ENCODE assay signal across 18 cellular contexts in the genomic region with DNA sequence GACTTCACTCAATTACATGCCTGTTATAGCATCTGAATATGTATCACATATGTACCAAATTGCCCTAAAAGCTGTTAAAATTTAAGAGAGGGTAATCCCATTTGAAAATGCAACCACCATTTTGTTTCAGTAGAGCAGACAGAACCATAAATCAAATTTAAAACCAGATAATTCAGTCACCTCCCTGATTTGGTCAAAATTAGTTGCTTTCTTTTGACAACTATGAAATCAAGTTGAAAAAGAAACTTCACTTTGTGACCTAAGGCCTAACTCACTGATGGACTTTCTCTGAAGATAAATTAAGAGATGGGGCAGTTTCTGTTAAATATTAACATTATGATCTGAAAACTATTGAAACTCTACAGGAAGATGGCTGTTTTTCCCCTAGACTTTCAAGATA. TPM values are rescaled to one million over a fixed set of nuclear protein-coding genes. Genes with fewer than 3 reads are reported as not detected.
A peak's percentile ranks its signal among the peaks of the same experiment; 100 is the strongest.
DNase-seq lines count a peak whose midpoint lies in the region; ATAC-seq and TF ChIP-seq lines count a peak whose summit lies in the region.
"Had no signal": no experiment of that assay in that cellular context is flagged by ENCODE, and none has a peak within 500 bp of the region (broad histone marks: within the 10 kb centered on the region; RNA-seq: fewer than 3 reads in every experiment).

No MANE protein-coding gene starts in this region.

- DNase-seq in SK-N-SH (no peak), hepatocyte (ENCODE audit: low spot score) (no peak), DMS153 (lab: John Stamatoyannopoulos, UW) (no peak), Kasumi-1 (lab: John Stamatoyannopoulos, UW) (no peak)
- no peak for DNase-seq in T-helper 2 cell treated with Interferon-gamma antibody and Interleukin-4, amounts not matched to agents 5 μg/mL and 100 μg/mL, for 36 hours (ENCODE audit: low spot score)
- DNase-seq: COR-L47, NCI-H1092, NCI-H1694, NCI-H69, PC-9 had no signal

- H3K27ac Mint-ChIP-seq in T-helper 2 cell treated with Interferon-gamma antibody and Interleukin-4, amounts not matched to agents 5 μg/mL and 100 μg/mL, for 36 hours: no peak overlapping the region

- H3K4me3 Mint-ChIP-seq in T-helper 2 cell treated with Interferon-gamma antibody and Interleukin-4, amounts not matched to agents 5 μg/mL and 100 μg/mL, for 36 hours: no peak overlapping the region
- H3K4me3 Mint-ChIP-seq: GM23338 had no signal

- no peaks in the 10 kb centered on the region for H3K27me3 Mint-ChIP-seq in T-helper 2 cell treated with Interferon-gamma antibody and Interleukin-4, amounts not matched to agents 5 μg/mL and 100 μg/mL, for 36 hours (ENCODE audit: low read depth)

- peaks cover 5% of the 10 kb centered on the region for H3K4me1 Mint-ChIP-seq in T-helper 2 cell treated with Interferon-gamma antibody and Interleukin-4, amounts not matched to agents 5 μg/mL and 100 μg/mL, for 36 hours (ENCODE audit: low read depth)
- H3K4me1 Mint-ChIP-seq: GM23338 had no signal

- no peak overlapping the region for H3K4me3 ChIP-seq in SK-N-SH (ENCODE audit: low read depth in 2 of 2, low read length in 1 of 2)
- no peak overlapping the region for H3K4me3 ChIP-seq in hepatocyte
- no peak overlapping the region for H3K4me3 ChIP-seq in skeletal muscle tissue (ENCODE audit: low read length in 3 of 3)
- H3K4me3 ChIP-seq: GM23338, K562, PC-9 had no signal

- no peaks in the 10 kb centered on the region for H3K9me3 ChIP-seq in SK-N-SH
- H3K9me3 ChIP-seq in hepatocyte (ENCODE audit: low read depth): no peaks in the 10 kb centered on the region
- H3K9me3 ChIP-seq in skeletal muscle tissue (ENCODE audit: control insufficient read depth in 3 of 3, low read length in 3 of 3): no peaks in the 10 kb centered on the region

- CTCF ChIA-PET in SK-N-SH (lab: Yijun Ruan, JAX): no interaction called here

- peaks cover 41% of the 10 kb centered on the region for H3K36me3 Mint-ChIP-seq in T-helper 2 cell treated with Interferon-gamma antibody and Interleukin-4, amounts not matched to agents 5 μg/mL and 100 μg/mL, for 36 hours (ENCODE audit: low read depth)

- no peak for TF ChIP-seq RAD21 in SK-N-SH (IDR thresholded peaks at IDR 0.05; ENCODE audit: low read length)

- H3K27me3 ChIP-seq in SK-N-SH (ENCODE audit: insufficient read depth) (no peaks in the 10 kb centered on the region), hepatocyte (no peaks in the 10 kb centered on the region), skeletal muscle tissue (ENCODE audit: control insufficient read depth in 3 of 3, insufficient read depth in 3 of 3, low read length in 3 of 3) (no peaks in the 10 kb centered on the region)

- ATAC-seq in SK-N-SH treated with all-trans-retinoic acid at 6 μM for 48 hours (no peak), HG03460 (IDR thresholded peaks at IDR 0.05; ENCODE audit: unreplicated experiment) (peak; percentile 53)
- ATAC-seq: GM23338, K562 had no signal

- H3K27ac ChIP-seq in SK-N-SH (ENCODE audit: low read depth in 2 of 2, low read length in 1 of 2) (peak overlapping the region; percentile 51 to 78; a peak in 3 of 4 replicates), hepatocyte (peak overlapping the region; percentile 59), skeletal muscle tissue (ENCODE audit: low read depth, low read length) (peak overlapping the region; percentile 19)
- H3K27ac ChIP-seq: 22Rv1, C4-2B, HL-60, PC-9 had no signal

- H3F3A ChIP-seq in SK-N-SH (replicated peaks; ENCODE audit: insufficient read depth): peaks cover 30% of the 10 kb centered on the region

- TF ChIP-seq CTCF in SK-N-SH (IDR thresholded peaks at IDR 0.05) (no peak), hepatocyte (IDR thresholded peaks at IDR 0.05; ENCODE audit: poor library complexity) (no peak)

- H3K9ac ChIP-seq in SK-N-SH (no peak overlapping the region), skeletal muscle tissue (ENCODE audit: low read depth in 1 of 3, low read length in 3 of 3) (no peak overlapping the region)

- H3K79me2 ChIP-seq in SK-N-SH (ENCODE audit: insufficient read depth) (peaks cover 80% of the 10 kb centered on the region), hepatocyte (peaks cover 45% of the 10 kb centered on the region)

- TF ChIP-seq EP300 in SK-N-SH (IDR thresholded peaks at IDR 0.05; ENCODE audit: borderline replicate concordance in 1 of 2, low read depth in 1 of 2, low read length in 1 of 2): no peak

- H3K9me2 ChIP-seq in SK-N-SH (no peaks in the 10 kb centered on the region), hepatocyte (replicated peaks; ENCODE audit: insufficient read depth) (no peaks in the 10 kb centered on the region)

- H3K36me3 ChIP-seq in SK-N-SH (replicated peaks in 1 of 2; ENCODE audit: control insufficient read depth in 1 of 2, insufficient read depth in 2 of 2, low read length in 1 of 2) (peaks cover 71 to 76% of the 10 kb centered on the region in 2 experiments), hepatocyte (replicated peaks; ENCODE audit: insufficient read depth, low read depth) (no peaks in the 10 kb centered on the region), skeletal muscle tissue (ENCODE audit: control insufficient read depth in 3 of 3, insufficient read depth in 3 of 3, low read length in 3 of 3) (peaks cover 4 to 32% (median 23%) of the 10 kb centered on the region in 3 donors)

- POLR2A ChIA-PET in SK-N-SH (lab: Yijun Ruan, JAX): no interaction called here

- H4K20me1 ChIP-seq in SK-N-SH (ENCODE audit: insufficient read depth) (no peaks in the 10 kb centered on the region), hepatocyte (ENCODE audit: insufficient read depth, poor library complexity, severe bottlenecking) (no peaks in the 10 kb centered on the region)

- H3K4me2 ChIP-seq in SK-N-SH: no peak overlapping the region
- peak overlapping the region; percentile 20 for H3K4me2 ChIP-seq in hepatocyte
- H3K4me2 ChIP-seq: GM23338, PC-9 had no signal

- H3K4me1 ChIP-seq in SK-N-SH (ENCODE audit: control insufficient read depth in 1 of 2, insufficient read depth in 2 of 2, low read depth in 1 of 2, low read length in 1 of 2): peaks cover under 1 to 19% of the 10 kb centered on the region in 2 experiments; a peak in 3 of 4 replicates
- no peaks in the 10 kb centered on the region for H3K4me1 ChIP-seq in hepatocyte (ENCODE audit: insufficient read depth)
- H3K4me1 ChIP-seq in skeletal muscle tissue (ENCODE audit: control insufficient read depth in 3 of 3, insufficient read depth in 3 of 3, low read length in 3 of 3): peaks cover 4 to 15% (median 8%) of the 10 kb centered on the region in 3 donors

- H3K9me3 Mint-ChIP-seq in T-helper 2 cell treated with Interferon-gamma antibody and Interleukin-4, amounts not matched to agents 5 μg/mL and 100 μg/mL, for 36 hours: no peaks in the 10 kb centered on the region
- H3K9me3 Mint-ChIP-seq: GM23338 had no signal

- H2AFZ ChIP-seq in SK-N-SH (ENCODE audit: low read depth) (no peak overlapping the region), hepatocyte (no peak overlapping the region)
- H2AFZ ChIP-seq: GM23338, PC-9 had no signal

TF ChIP-seq in SK-N-SH, 30 proteins besides CTCF, POLR2A, EP300 and RAD21:
- TF ChIP-seq MXI1 (IDR thresholded peaks at IDR 0.05; ENCODE audit: low read depth, low read length) (no peak), TCF12 (IDR thresholded peaks at IDR 0.05) (no peak), FOXM1 (IDR thresholded peaks at IDR 0.05; ENCODE audit: low read depth) (no peak), YY1 (IDR thresholded peaks at IDR 0.05; ENCODE audit: low read depth) (no peak)
- TF ChIP-seq, protein P1, sequence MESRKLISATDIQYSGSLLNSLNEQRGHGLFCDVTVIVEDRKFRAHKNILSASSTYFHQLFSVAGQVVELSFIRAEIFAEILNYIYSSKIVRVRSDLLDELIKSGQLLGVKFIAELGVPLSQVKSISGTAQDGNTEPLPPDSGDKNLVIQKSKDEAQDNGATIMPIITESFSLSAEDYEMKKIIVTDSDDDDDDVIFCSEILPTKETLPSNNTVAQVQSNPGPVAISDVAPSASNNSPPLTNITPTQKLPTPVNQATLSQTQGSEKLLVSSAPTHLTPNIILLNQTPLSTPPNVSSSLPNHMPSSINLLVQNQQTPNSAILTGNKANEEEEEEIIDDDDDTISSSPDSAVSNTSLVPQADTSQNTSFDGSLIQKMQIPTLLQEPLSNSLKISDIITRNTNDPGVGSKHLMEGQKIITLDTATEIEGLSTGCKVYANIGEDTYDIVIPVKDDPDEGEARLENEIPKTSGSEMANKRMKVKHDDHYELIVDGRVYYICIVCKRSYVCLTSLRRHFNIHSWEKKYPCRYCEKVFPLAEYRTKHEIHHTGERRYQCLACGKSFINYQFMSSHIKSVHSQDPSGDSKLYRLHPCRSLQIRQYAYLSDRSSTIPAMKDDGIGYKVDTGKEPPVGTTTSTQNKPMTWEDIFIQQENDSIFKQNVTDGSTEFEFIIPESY (IDR thresholded peaks at IDR 0.05; ENCODE audit: borderline replicate concordance, low read depth): no peak

TF ChIP-seq in SK-N-SH treated with all-trans-retinoic acid at 6 μM for 48 hours, 23 proteins besides CTCF, POLR2A, EP300 and RAD21:
- TF ChIP-seq, protein P2, sequence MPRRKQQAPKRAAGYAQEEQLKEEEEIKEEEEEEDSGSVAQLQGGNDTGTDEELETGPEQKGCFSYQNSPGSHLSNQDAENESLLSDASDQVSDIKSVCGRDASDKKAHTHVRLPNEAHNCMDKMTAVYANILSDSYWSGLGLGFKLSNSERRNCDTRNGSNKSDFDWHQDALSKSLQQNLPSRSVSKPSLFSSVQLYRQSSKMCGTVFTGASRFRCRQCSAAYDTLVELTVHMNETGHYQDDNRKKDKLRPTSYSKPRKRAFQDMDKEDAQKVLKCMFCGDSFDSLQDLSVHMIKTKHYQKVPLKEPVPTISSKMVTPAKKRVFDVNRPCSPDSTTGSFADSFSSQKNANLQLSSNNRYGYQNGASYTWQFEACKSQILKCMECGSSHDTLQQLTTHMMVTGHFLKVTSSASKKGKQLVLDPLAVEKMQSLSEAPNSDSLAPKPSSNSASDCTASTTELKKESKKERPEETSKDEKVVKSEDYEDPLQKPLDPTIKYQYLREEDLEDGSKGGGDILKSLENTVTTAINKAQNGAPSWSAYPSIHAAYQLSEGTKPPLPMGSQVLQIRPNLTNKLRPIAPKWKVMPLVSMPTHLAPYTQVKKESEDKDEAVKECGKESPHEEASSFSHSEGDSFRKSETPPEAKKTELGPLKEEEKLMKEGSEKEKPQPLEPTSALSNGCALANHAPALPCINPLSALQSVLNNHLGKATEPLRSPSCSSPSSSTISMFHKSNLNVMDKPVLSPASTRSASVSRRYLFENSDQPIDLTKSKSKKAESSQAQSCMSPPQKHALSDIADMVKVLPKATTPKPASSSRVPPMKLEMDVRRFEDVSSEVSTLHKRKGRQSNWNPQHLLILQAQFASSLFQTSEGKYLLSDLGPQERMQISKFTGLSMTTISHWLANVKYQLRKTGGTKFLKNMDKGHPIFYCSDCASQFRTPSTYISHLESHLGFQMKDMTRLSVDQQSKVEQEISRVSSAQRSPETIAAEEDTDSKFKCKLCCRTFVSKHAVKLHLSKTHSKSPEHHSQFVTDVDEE (CRISPR knock-in tag; IDR thresholded peaks at IDR 0.05): no peak

RNA-seq across cellular contexts. Expression of a gene that starts 6.7 kb away (rescaled TPM):
- 10.5 and 14.3 TPM in 2 replicates for polyA plus RNA-seq in SK-N-SH (2012; rRNA removed)
- 8.6 and 8.9 TPM in 2 replicates for polyA plus RNA-seq in SK-N-SH (2012; cell fraction: cytosol; rRNA removed)
- polyA plus RNA-seq in SK-N-SH (2012; cell fraction: nucleus; rRNA removed): 16.7 and 51.1 TPM in 2 replicates
- total RNA-seq in hepatocyte: 13.7 and 16.9 TPM in 2 replicates
- polyA plus RNA-seq in hepatocyte: 6.7 and 10.9 TPM in 2 replicates
- 9.4 TPM for total RNA-seq in skeletal muscle tissue
